Comparison of ENCODE assay signal across 23 cellular contexts in genomic region chr17:80181431-80181830, GRCh38. TPM values are rescaled to one million over a fixed set of nuclear protein-coding genes. Genes with fewer than 3 reads are reported as not detected.
A peak's percentile ranks its signal among the peaks of the same experiment; 100 is the strongest.
DNase-seq lines count a peak whose midpoint lies in the region; ATAC-seq and TF ChIP-seq lines count a peak whose summit lies in the region.
"Had no signal": no experiment of that assay in that cellular context is flagged by ENCODE, and none has a peak within 500 bp of the region (broad histone marks: within the 10 kb centered on the region; RNA-seq: fewer than 3 reads in every experiment).

No MANE protein-coding gene starts in this region.

- no peaks in the 10 kb centered on the region for H3K4me1 Mint-ChIP-seq in stimulated activated naive CD8-positive, alpha-beta T cell treated with anti-CD3 and anti-CD28 coated beads, Interleukin-15, amount 100 ng/mL, for 72 hours
- H3K4me1 Mint-ChIP-seq: CD14-positive monocyte; CD4-positive, alpha-beta memory T cell; CD4-positive, CD25-positive, alpha-beta regulatory T cell; CD8-positive, alpha-beta memory T cell had no signal

- no peaks in the 10 kb centered on the region for H3K9me3 Mint-ChIP-seq in stimulated activated naive CD8-positive, alpha-beta T cell treated with anti-CD3 and anti-CD28 coated beads, Interleukin-15, amount 100 ng/mL, for 72 hours
- H3K9me3 Mint-ChIP-seq: CD4-positive, CD25-positive, alpha-beta regulatory T cell; CD8-positive, alpha-beta memory T cell had no signal

- no peaks in the 10 kb centered on the region for H3K4me1 ChIP-seq in osteoblast (ENCODE audit: insufficient read depth, low read length)
- H3K4me1 ChIP-seq: BE2C, BLaER1 had no signal

- H3K9me3 ChIP-seq in osteoblast (ENCODE audit: low read depth, low read length): no peaks in the 10 kb centered on the region
- H3K9me3 ChIP-seq: BE2C, BLaER1 had no signal

- DNase-seq in H7 (peak; percentile 47), iPS-NIHi11 (ENCODE audit: low spot score) (peak; percentile 6), osteoblast (ENCODE audit: insufficient read length, low spot score, missing footprints) (peak; percentile 60)
- DNase-seq in stimulated activated naive CD8-positive, alpha-beta T cell treated with anti-CD3 and anti-CD28 coated beads, Interleukin-15, amount 100 ng/mL, for 72 hours: no peak
- DNase-seq: 8988T; ACHN; BE2C; C1 segment of cervical spinal cord; CD4-positive, alpha-beta memory T cell; CD4-positive, CD25-positive, alpha-beta regulatory T cell; CD8-positive, alpha-beta memory T cell; DMS 273 treated with DMSO at 0.1 percent for 48 hours; DMS153; DMS53; DMS79; DND-41; EL; GDM1 had no signal

- H3K79me2 ChIP-seq in osteoblast (ENCODE audit: insufficient read depth, low read length): no peaks in the 10 kb centered on the region

- no peak overlapping the region for H3K4me2 ChIP-seq in osteoblast (ENCODE audit: insufficient read depth, low read length)
- H3K4me2 ChIP-seq: BLaER1 had no signal

- H3K27ac Mint-ChIP-seq in stimulated activated naive CD8-positive, alpha-beta T cell treated with anti-CD3 and anti-CD28 coated beads, Interleukin-15, amount 100 ng/mL, for 72 hours: no peak overlapping the region
- H3K27ac Mint-ChIP-seq: CD14-positive monocyte; CD4-positive, alpha-beta memory T cell; CD4-positive, CD25-positive, alpha-beta regulatory T cell; CD8-positive, alpha-beta memory T cell had no signal

- no peak overlapping the region for H3K27ac ChIP-seq in osteoblast (ENCODE audit: low read depth, low read length)
- H3K27ac ChIP-seq: BLaER1 had no signal

- TF ChIP-seq CTCF in osteoblast (IDR thresholded peaks at IDR 0.05; ENCODE audit: extremely low read depth, low read depth, low read length): no peak

- H3K4me3 ChIP-seq in H7 (ENCODE audit: insufficient read depth, low read depth, low read length) (no peak overlapping the region), osteoblast (ENCODE audit: insufficient read depth, low read length) (no peak overlapping the region)
- H3K4me3 ChIP-seq: BLaER1, GM12878 had no signal

- H3K36me3 ChIP-seq in H7 (replicated peaks; ENCODE audit: control insufficient read depth, insufficient read depth, low read length): no peaks in the 10 kb centered on the region
- H3K36me3 ChIP-seq in osteoblast (ENCODE audit: insufficient read depth, low read length): no peaks in the 10 kb centered on the region
- H3K36me3 ChIP-seq: BE2C, BLaER1 had no signal

- H2AFZ ChIP-seq in osteoblast (ENCODE audit: low read length): no peak overlapping the region

- no peaks in the 10 kb centered on the region for H3K27me3 ChIP-seq in H7 (ENCODE audit: control insufficient read depth, insufficient read depth, low read length)
- peaks cover 8% of the 10 kb centered on the region for H3K27me3 ChIP-seq in osteoblast (ENCODE audit: insufficient read depth, low read length)
- H3K27me3 ChIP-seq: BE2C, BLaER1 had no signal

- no peaks in the 10 kb centered on the region for H3K27me3 Mint-ChIP-seq in stimulated activated naive CD8-positive, alpha-beta T cell treated with anti-CD3 and anti-CD28 coated beads, Interleukin-15, amount 100 ng/mL, for 72 hours

- no peak for ATAC-seq in stimulated activated naive CD8-positive, alpha-beta T cell treated with anti-CD3 and anti-CD28 coated beads, Interleukin-15, amount 100 ng/mL, for 72 hours
- no peak for ATAC-seq in HG02870 (IDR thresholded peaks at IDR 0.05; ENCODE audit: unreplicated experiment)
- ATAC-seq: GM12878 had no signal

- no peak overlapping the region for H3K4me3 Mint-ChIP-seq in stimulated activated naive CD8-positive, alpha-beta T cell treated with anti-CD3 and anti-CD28 coated beads, Interleukin-15, amount 100 ng/mL, for 72 hours
- H3K4me3 Mint-ChIP-seq: CD14-positive monocyte; CD4-positive, alpha-beta memory T cell; CD4-positive, CD25-positive, alpha-beta regulatory T cell; CD8-positive, alpha-beta memory T cell had no signal

- no peaks in the 10 kb centered on the region for H4K20me1 ChIP-seq in osteoblast (ENCODE audit: insufficient read depth, low read length)
- H4K20me1 ChIP-seq: BLaER1 had no signal

RNA-seq across cellular contexts. Expression of gene CARD14, which starts 11.6 kb away (rescaled TPM):
- 0.11 and 0.55 TPM in 2 replicates for total RNA-seq in H7 (2014; rRNA removed; shearing (Covaris generic))
- total RNA-seq in osteoblast: not detected in 2 replicates
- total RNA-seq: CD4-positive, CD25-positive, alpha-beta regulatory T cell; CD8-positive, alpha-beta memory T cell; Daoy; GM12878 had no signal

RNA-seq across cellular contexts. Expression of gene EIF4A3, which starts 34.5 kb away (rescaled TPM):
- total RNA-seq in H7 (2014; rRNA removed; shearing (Covaris generic)): 126 and 138 TPM in 2 replicates
- 44.5 and 46.3 TPM in 2 replicates for total RNA-seq in osteoblast

RNA-seq across cellular contexts. Expression of gene SGSH, which starts 38.7 kb away (rescaled TPM):
- 10.2 and 12.5 TPM in 2 replicates for total RNA-seq in H7 (2014; rRNA removed; shearing (Covaris generic))
- 15.9 and 19.4 TPM in 2 replicates for total RNA-seq in osteoblast

RNA-seq across cellular contexts. Expression of gene SLC26A11, which starts 38.8 kb away (rescaled TPM):
- 19.4 and 20.6 TPM in 2 replicates for total RNA-seq in H7 (2014; rRNA removed; shearing (Covaris generic))
- 12.7 and 17.4 TPM in 2 replicates for total RNA-seq in osteoblast

Comparison
In these comparisons a context has a peak if more than half of its experiments do, and no peak if none do; other contexts are left out.
1. DNase-seq: peak in H7 (single experiment), iPS-NIHi11 (single experiment) and osteoblast (single experiment); none in stimulated activated naive CD8-positive, alpha-beta T cell treated with anti-CD3 and anti-CD28 coated beads, Interleukin-15, amount 100 ng/mL, for 72 hours (0 of 2).